Comparison of ENCODE assay signal across 38 cellular contexts in the genomic region with DNA sequence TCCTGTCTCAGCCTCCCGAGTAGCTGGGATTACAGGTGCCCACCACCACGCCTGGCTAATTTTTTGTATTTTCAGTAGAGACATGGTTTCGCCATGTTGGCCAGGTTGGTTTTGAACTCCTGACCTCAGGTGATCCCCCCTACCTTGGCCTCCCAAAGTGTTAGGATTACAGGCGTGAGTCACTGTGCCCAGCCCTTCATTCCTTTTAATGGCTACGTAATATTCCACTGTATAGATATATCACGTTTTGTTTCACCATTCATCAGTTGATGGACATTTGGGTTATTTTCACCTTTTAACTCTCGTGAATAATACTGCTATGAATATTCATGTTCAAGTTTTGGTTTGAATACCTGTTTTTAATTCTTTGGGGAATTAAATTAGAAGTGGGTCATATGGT. TPM values are rescaled to one million over a fixed set of nuclear protein-coding genes. Genes with fewer than 3 reads are reported as not detected.
"Had no signal": no experiment of that assay in that cellular context is flagged by ENCODE, and none has a peak within 500 bp of the region (broad histone marks: within the 10 kb centered on the region; RNA-seq: fewer than 3 reads in every experiment).

No MANE protein-coding gene starts in this region.

- FAIRE-seq: astrocyte, bronchial epithelial cell had no signal

- H3K4me3 ChIP-seq: adrenal gland, ascending aorta, body of pancreas, breast epithelium, cardiac muscle cell had no signal

- H3K36me3 ChIP-seq: adrenal gland, brain microvascular endothelial cell, breast epithelium, cardiac muscle cell had no signal

- ATAC-seq: activated naive CD4-positive, alpha-beta T cell treated with anti-CD3 and anti-CD28 coated beads, Interleukin-2, amount 50 U/mL, for 72 hours; activated naive CD8-positive, alpha-beta T cell treated with anti-CD3 and anti-CD28 coated beads, Interleukin-2, amount 50 U/mL, for 24 hours; activated T-cell treated with anti-CD3 and anti-CD28 coated beads, Interleukin-2, amount 50 U/mL, for 4 hours; activated T-cell treated with anti-CD3 and anti-CD28 coated beads, Interleukin-2, amount 50 U/mL, for 72 hours; activated T-helper 17 cell treated with anti-CD3 and anti-CD28 coated beads, Interleukin-2, amount 50 U/mL, for 72 hours; body of pancreas had no signal

- H3K27me3 ChIP-seq: adrenal gland, ascending aorta, body of pancreas, brain microvascular endothelial cell, breast epithelium, cardiac muscle cell had no signal

- DNase-seq: activated effector memory CD4-positive, alpha-beta T cell treated with anti-CD3 and anti-CD28 coated beads, Interleukin-2, amount 50 U/mL, for 16 hours; activated effector memory CD4-positive, alpha-beta T cell treated with Interleukin-2 at 50 U/mL for 16 hours; activated gamma-delta T cell; activated gamma-delta T cell treated with Interleukin-2 at 50 U/mL for 16 hours; activated naive CD4-positive, alpha-beta T cell; activated naive CD4-positive, alpha-beta T cell treated with anti-CD3 and anti-CD28 coated beads for 36 hours; activated naive CD4-positive, alpha-beta T cell treated with anti-CD3 and anti-CD28 coated beads, Interleukin-2, amount 10 ng/mL, durations not matched to agents 7 days and 5 days; activated naive CD4-positive, alpha-beta T cell treated with anti-CD3 and anti-CD28 coated beads, Interleukin-2, amount 50 U/mL, for 16 hours; activated naive CD4-positive, alpha-beta T cell treated with Interleukin-2 at 50 U/mL for 16 hours; activated naive CD8-positive, alpha-beta T cell treated with anti-CD3 and anti-CD28 coated beads for 36 hours; activated naive CD8-positive, alpha-beta T cell treated with anti-CD3 and anti-CD28 coated beads, Interleukin-2, amount 10 ng/mL, durations not matched to agents 7 days and 5 days; activated naive CD8-positive, alpha-beta T cell treated with anti-CD3 and anti-CD28 coated beads, Interleukin-2, amount 50 U/mL, for 24 hours; activated T-cell treated with anti-CD3 and anti-CD28 coated beads, Interleukin-2, amount 50 U/mL, for 4 hours; activated T-cell treated with anti-CD3 and anti-CD28 coated beads, Interleukin-2, amount 50 U/mL, for 48 hours; activated T-cell treated with anti-CD3 and anti-CD28 coated beads, Interleukin-2, amount 50 U/mL, for 72 hours; adrenal gland; amniotic stem cell; amygdala; anterior cingulate cortex; aorta; body of pancreas; brain microvascular endothelial cell; caudate nucleus; central memory CD4-positive, alpha-beta T cell; cerebellar nuclear complex had no signal

- H3K9me3 ChIP-seq: adrenal gland, ascending aorta, body of pancreas, breast epithelium had no signal

- H3K27ac ChIP-seq: ascending aorta, body of pancreas, brain microvascular endothelial cell, breast epithelium, cardiac muscle cell had no signal

- H3K4me1 ChIP-seq: ascending aorta, breast epithelium had no signal

RNA-seq across cellular contexts. Expression of gene NPVF, which starts 58.6 kb away (rescaled TPM):
- total RNA-seq: activated naive CD4-positive, alpha-beta T cell treated with anti-CD3 and anti-CD28 coated beads for 36 hours; activated naive CD4-positive, alpha-beta T cell treated with anti-CD3 and anti-CD28 coated beads, Interleukin-2, amount 50 U/mL, for 72 hours; activated naive CD8-positive, alpha-beta T cell treated with anti-CD3 and anti-CD28 coated beads for 36 hours; activated naive CD8-positive, alpha-beta T cell treated with anti-CD3 and anti-CD28 coated beads, Interleukin-2, amount 10 ng/mL, durations not matched to agents 7 days and 5 days; activated T-cell treated with anti-CD3 and anti-CD28 coated beads, Interleukin-2, amount 50 U/mL, for 4 hours; activated T-cell treated with anti-CD3 and anti-CD28 coated beads, Interleukin-2, amount 50 U/mL, for 72 hours; activated T-helper 1 cell treated with anti-CD3 and anti-CD28 coated beads, Interleukin-12 subunit alpha, Interleukin-12 subunit beta, Interleukin-2, Interleukin-4 antibody, amounts not matched to agents 30 ng/mL and 10 ng/mL and 1 ng/mL, durations not matched to agents 14 hours and 24 hours and 36 hours; activated T-helper 17 cell treated with anti-CD3 and anti-CD28 coated beads, Interleukin-2, amount 50 U/mL, for 72 hours; activated T-helper 2 cell treated with anti-CD3 and anti-CD28 coated beads, Interferon-gamma antibody, Interleukin-2, Interleukin-4, amounts not matched to agents 10 μg/mL and 5 μg/mL and 100 μg/mL, durations not matched to agents 14 hours and 24 hours and 36 hours; adrenal gland; aorta; ascending aorta; astrocyte; body of pancreas; breast epithelium; bronchial epithelial cell; cardiac muscle cell; cardiac septum; cerebellum; chondrocyte had no signal
- polyA plus RNA-seq: adipose tissue, adrenal gland, aorta, cardiac muscle cell had no signal
